ENCODE assay signal across 8 cellular contexts in genomic region chr9:114953917-114954316, GRCh38. TPM values are rescaled to one million over a fixed set of nuclear protein-coding genes. Genes with fewer than 3 reads are reported as not detected.
A peak's percentile ranks its signal among the peaks of the same experiment; 100 is the strongest.
DNase-seq lines count a peak whose midpoint lies in the region; ATAC-seq and TF ChIP-seq lines count a peak whose summit lies in the region.

No MANE protein-coding gene starts in this region.

- TF ChIP-seq CTCF in fibroblast of the aortic adventitia (IDR thresholded peaks at IDR 0.05; ENCODE audit: insufficient read depth, low read length) (no peak), retinal pigment epithelial cell (conservative IDR thresholded peaks at IDR 0.05; ENCODE audit: low read depth, low read length) (no peak), MM.1S (IDR thresholded peaks at IDR 0.05; ENCODE audit: low read length) (no peak)

- no peak overlapping the region for H3K4me2 ChIP-seq in MM.1S (ENCODE audit: low read depth, low read length)

- H3K9me3 ChIP-seq in MM.1S (replicated peaks; ENCODE audit: insufficient read depth, low read length) = no peaks in the 10 kb centered on the region

- no peaks in the 10 kb centered on the region for H3K9me2 ChIP-seq in MM.1S (replicated peaks; ENCODE audit: insufficient read depth, low read length)

- H2AFZ ChIP-seq in MM.1S (ENCODE audit: low read length) = no peak overlapping the region

- no peaks in the 10 kb centered on the region for H3K27me3 ChIP-seq in MM.1S (replicated peaks; ENCODE audit: insufficient read depth, low read length)

- H3K79me2 ChIP-seq in MM.1S (ENCODE audit: low read length) = no peaks in the 10 kb centered on the region

- DNase-seq in GM04504 (ENCODE audit: low read depth) (peak; percentile 86), RPMI8226 (peak; percentile 51), fibroblast of the aortic adventitia (ENCODE audit: low read depth) (peak; percentile 87), retinal pigment epithelial cell (ENCODE audit: low read depth) (peak; percentile 7), MM.1S (no peak), GOT3 (lab: John Stamatoyannopoulos, UW) (no peak), posterior cingulate gyrus (no peak)

- no peak overlapping the region for H3K27ac ChIP-seq in MM.1S (ENCODE audit: low read length)

- H3K4me3 ChIP-seq in fibroblast of the aortic adventitia (ENCODE audit: low read depth, low read length) (no peak overlapping the region), retinal pigment epithelial cell (ENCODE audit: low read length) (no peak overlapping the region), MM.1S (ENCODE audit: low read length) (no peak overlapping the region)

- intact Hi-C loops in posterior cingulate gyrus (cut with DNase I) = no loop called here

- no peaks in the 10 kb centered on the region for H3F3A ChIP-seq in MM.1S (ENCODE audit: insufficient read depth, low read length)

- H4K20me1 ChIP-seq in MM.1S (ENCODE audit: insufficient read depth, low read length) = no peaks in the 10 kb centered on the region

- no peaks in the 10 kb centered on the region for H3K4me1 ChIP-seq in MM.1S (ENCODE audit: low read length)

- H3K36me3 ChIP-seq in MM.1S (replicated peaks; ENCODE audit: insufficient read depth, low read length) = no peaks in the 10 kb centered on the region

- no peak overlapping the region for H3K9ac ChIP-seq in MM.1S (ENCODE audit: low read length)

- ATAC-seq in GM21423 (IDR thresholded peaks at IDR 0.05; ENCODE audit: unreplicated experiment) = no peak

RNA-seq across cellular contexts. Expression of gene TNFSF8, which starts 23.5 kb away (rescaled TPM):
- total RNA-seq in fibroblast of the aortic adventitia (ENCODE audit: low replicate concordance) = not detected in 2 replicates

Comparison
In these comparisons a context has a peak if more than half of its experiments do, and no peak if none do; other contexts are left out.
1. DNase-seq: peak in GM04504 (single experiment), RPMI8226 (single experiment), fibroblast of the aortic adventitia (single experiment) and retinal pigment epithelial cell (single experiment); none in MM.1S (single experiment), GOT3 (single experiment) and posterior cingulate gyrus (0 of 10).